ENCODE assay signal across 8 cellular contexts in genomic region chr3:129183569-129184395, GRCh38. TPM values are rescaled to one million over a fixed set of nuclear protein-coding genes. Genes with fewer than 3 reads are reported as not detected.
DNase-seq lines count a peak whose midpoint lies in the region; ATAC-seq and TF ChIP-seq lines count a peak whose summit lies in the region.

CNBP (minus strand) TSS chr3:129183896; CDS start chr3:129171757, 12,139 bp downstream.

- H3K27ac ChIP-seq in PC-9 (peak within 1 kb of the TSS; percentile 79), mucosa of rectum (ENCODE audit: low read depth in 2 of 2, low read length in 2 of 2) (peak within 1 kb of the TSS; percentile 98)

- peaks cover 75% of the 10 kb centered on the region for H3K79me2 ChIP-seq in PC-9 (ENCODE audit: low read depth)

- peaks cover 48% of the 10 kb centered on the region for H3F3A ChIP-seq in PC-9 (ENCODE audit: insufficient read depth, low read depth)

- no peaks in the 10 kb centered on the region for H3K9me3 ChIP-seq in PC-9 (ENCODE audit: insufficient read depth, low read depth)
- H3K9me3 ChIP-seq in mucosa of rectum (ENCODE audit: control insufficient read depth in 2 of 2, low read length in 2 of 2) = no peaks in the 10 kb centered on the region

- H3K4me3 ChIP-seq in PC-9 = peak within 1 kb of the TSS; percentile 73
- H3K4me3 ChIP-seq in epithelial cell of proximal tubule (ENCODE audit: low read depth, low read length) = peak within 1 kb of the TSS; percentile 87
- H3K4me3 ChIP-seq in mucosa of rectum (ENCODE audit: low read length in 2 of 2) = peak within 1 kb of the TSS; percentile 85 to 98

- H2AFZ ChIP-seq in PC-9 = peak within 1 kb of the TSS; percentile 86

- CTCF ChIA-PET in PC-9 (lab: Charles Lee) = interaction anchor here (0.5 to 0.6 kb wide), 2 partner anchors 34 to 63 kb away, joined by 3 to 4 read pairs; no protein-coding TSS in a partner anchor

- peak within 1 kb of the TSS; percentile 94 for H3K4me2 ChIP-seq in PC-9

- H3K9me2 ChIP-seq in PC-9 (ENCODE audit: insufficient read depth) = no peaks in the 10 kb centered on the region

- POLR2A ChIA-PET in PC-9 (lab: Charles Lee; ENCODE audit: unreplicated experiment) = interaction anchor here (0.6 to 0.7 kb wide), 4 partner anchors 12 to 62 kb away, joined by 3 to 4 read pairs (median 3); no protein-coding TSS in a partner anchor

- intact Hi-C loops in PC-9 (cut with micrococcal nuclease; ENCODE audit: unreplicated experiment) = loop anchor here (1.0 to 5.0 kb wide), 3 partner anchors 28 to 62 kb away; no protein-coding TSS in a partner anchor

- peaks cover 45% of the 10 kb centered on the region for H3K4me1 ChIP-seq in PC-9 (replicated peaks; ENCODE audit: insufficient read depth)
- H3K4me1 ChIP-seq in mucosa of rectum (ENCODE audit: control insufficient read depth in 2 of 2, insufficient read depth in 2 of 2, low read length in 2 of 2) = peaks cover 35 to 38% of the 10 kb centered on the region in 2 donors

- H3K36me3 ChIP-seq in PC-9 (ENCODE audit: low read depth) (peaks cover 23% of the 10 kb centered on the region; the same call in 1 of the 2 replicates), mucosa of rectum (ENCODE audit: control insufficient read depth in 2 of 2, insufficient read depth in 2 of 2, low read length in 2 of 2) (peaks cover 0 to 5% of the 10 kb centered on the region in 2 donors)

- BruUV-seq in PC-9 (replicated peaks; lab: Mats Ljungman, UMichigan) = no TSS peak

- no peak for TF ChIP-seq CTCF in PC-9 (conservative IDR thresholded peaks at IDR 0.05)
- TF ChIP-seq CTCF in epithelial cell of proximal tubule (conservative IDR thresholded peaks at IDR 0.05; ENCODE audit: low read depth, low read length) = no peak

- peak; percentile 87 for ATAC-seq in GM21717 (IDR thresholded peaks at IDR 0.05; ENCODE audit: unreplicated experiment)

- peaks cover 36% of the 10 kb centered on the region for H4K20me1 ChIP-seq in PC-9 (ENCODE audit: insufficient read depth)

- H3K9ac ChIP-seq in mucosa of rectum (ENCODE audit: low read depth in 1 of 2, low read length in 2 of 2) = peak within 1 kb of the TSS; percentile 98 to 99

- H3K27me3 ChIP-seq in PC-9 (ENCODE audit: insufficient read depth, low read depth) = no peaks in the 10 kb centered on the region
- H3K27me3 ChIP-seq in mucosa of rectum (ENCODE audit: control insufficient read depth in 2 of 2, insufficient read depth in 2 of 2, low read length in 2 of 2) = no peaks in the 10 kb centered on the region

- peak; percentile 88 for DNase-seq in DMS153 treated with DMSO at 0.1 percent for 48 hours (lab: John Stamatoyannopoulos, UW; ENCODE audit: unreplicated experiment)
- DNase-seq in KBM-7 = peak; percentile 96
- DNase-seq in PC-9 = peak; percentile 84 to 94
- DNase-seq in activated T-cell treated with anti-CD3 and anti-CD28 coated beads, Interleukin-2, amount 50 U/mL, for 1 hour = peak; percentile 93
- DNase-seq in epithelial cell of proximal tubule (ENCODE audit: low read depth) = no peak
- peak; percentile 79 to 84 for DNase-seq in stimulated activated CD8-positive, alpha-beta memory T cell treated with anti-CD3 and anti-CD28 coated beads, Interleukin-4, amount 100 ng/mL, for 4 hours (ENCODE audit: low read depth in 2 of 2, low spot score in 1 of 2)

- in situ Hi-C loops in KBM-7 (cut with MboI; ENCODE audit: low pct_unique_long_range_greater_than_20kb, low sequenced_read_pairs) = no loop called here

RNA-seq across cellular contexts. Expression of gene CNBP, which starts in this region (rescaled TPM):
- total RNA-seq in PC-9 (2021) (261 and 265 TPM in 2 replicates), epithelial cell of proximal tubule (292 and 372 TPM in 2 replicates)
